21 cellular contexts compared by ENCODE assay signal in the genomic region with DNA sequence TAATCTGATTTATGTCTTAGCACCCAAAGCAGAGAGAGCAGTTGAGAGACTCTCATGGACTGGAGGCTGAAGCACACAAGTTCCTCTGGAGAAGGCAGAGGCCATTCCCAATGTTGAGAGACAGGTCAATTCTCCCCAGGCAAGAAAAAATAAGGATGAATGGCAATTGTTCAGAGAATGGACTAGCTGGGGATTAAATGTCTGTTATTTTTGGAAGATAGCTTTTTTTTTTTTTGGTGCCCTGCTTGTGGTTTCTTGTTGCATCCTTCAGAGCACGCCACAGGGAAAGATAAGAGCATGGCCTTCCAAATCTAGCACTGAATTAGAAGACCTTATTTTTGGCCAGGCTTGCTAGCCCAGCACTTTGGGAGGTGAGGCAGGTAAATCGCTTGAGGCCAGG.
DNase-seq lines count a peak whose midpoint lies in the region; ATAC-seq, FAIRE-seq and TF ChIP-seq lines count a peak whose summit lies in the region.
"Had no signal": no experiment of that assay in that cellular context is flagged by ENCODE, and none has a peak within 500 bp of the region (broad histone marks: within the 10 kb centered on the region; RNA-seq: fewer than 3 reads in every experiment).

No MANE protein-coding gene starts in this region.

- peak overlapping the region; percentile 78; the same call in 1 of the 2 replicates for H3K23ac ChIP-seq in IMR-90 (ENCODE audit: low read depth, low read length)

- H4K91ac ChIP-seq in IMR-90 (ENCODE audit: insufficient read depth, low read depth, low read length): peak overlapping the region; percentile 95; the same call in 1 of the 2 replicates

- peaks cover 68% of the 10 kb centered on the region for H3K4me1 ChIP-seq in A549
- H3K4me1 ChIP-seq in IMR-90 (ENCODE audit: control insufficient read depth, insufficient read depth, low read length): peaks cover 35% of the 10 kb centered on the region
- peaks cover 3 to 22% of the 10 kb centered on the region in 2 donors for H3K4me1 ChIP-seq in ascending aorta
- H3K4me1 ChIP-seq in right atrium auricular region: peaks cover 0 to 8% of the 10 kb centered on the region in 2 donors

- no peak for TF ChIP-seq RAD21 in A549 (conservative IDR thresholded peaks at IDR 0.05 in 1 of 2, IDR thresholded peaks at IDR 0.05 in 1 of 2)
- TF ChIP-seq RAD21 in IMR-90 (IDR thresholded peaks at IDR 0.05; ENCODE audit: low read length): no peak

- peak overlapping the region; percentile 99 for H2BK5ac ChIP-seq in IMR-90 (ENCODE audit: low read depth, low read length, poor library complexity, severe bottlenecking)

- peak overlapping the region; percentile 87 for H2BK120ac ChIP-seq in IMR-90 (ENCODE audit: low read depth, low read length)

- H3K9me1 ChIP-seq in IMR-90 (ENCODE audit: insufficient read depth, low read length): peaks cover 33% of the 10 kb centered on the region

- no peak for TF ChIP-seq CTCF in A549 (IDR thresholded peaks at IDR 0.05)
- no peak for TF ChIP-seq CTCF in IMR-90 (conservative IDR thresholded peaks at IDR 0.05; ENCODE audit: low read depth, low read length)
- TF ChIP-seq CTCF in ascending aorta (IDR thresholded peaks at IDR 0.05): no peak
- no peak for TF ChIP-seq CTCF in right atrium auricular region (IDR thresholded peaks at IDR 0.05)

- H3K9me3 ChIP-seq in A549 (peaks cover under 1% of the 10 kb centered on the region; the same call in 1 of the 3 replicates), IMR-90 (ENCODE audit: control insufficient read depth, insufficient read depth, low read length) (no peaks in the 10 kb centered on the region), ascending aorta (no peaks in the 10 kb centered on the region), right atrium auricular region (no peaks in the 10 kb centered on the region)
- H3K9me3 ChIP-seq: transverse colon had no signal

- H4K5ac ChIP-seq in IMR-90 (ENCODE audit: low read depth, low read length): peak overlapping the region; percentile 92

- 0 out of 2 replicates have a peak overlapping the region, but pooled peaks have one; percentile 35 for H3K56ac ChIP-seq in IMR-90 (ENCODE audit: extremely low read depth, insufficient read depth, low read length)

- TF ChIP-seq POLR2A in A549 (IDR thresholded peaks at IDR 0.05; ENCODE audit: low read length): no peak
- TF ChIP-seq POLR2A in IMR-90 (IDR thresholded peaks at IDR 0.05; ENCODE audit: low read depth, low read length): no peak
- TF ChIP-seq POLR2A in GM12892 (IDR thresholded peaks at IDR 0.05; ENCODE audit: low read depth, low read length): no peak

- POLR2A ChIA-PET in A549 (lab: Yijun Ruan, JAX) (interaction anchor here (0.5 kb wide), 1 partner anchor 29 kb away, joined by 3 read pairs; no protein-coding TSS in a partner anchor), IMR-90 (lab: Charles Lee; ENCODE audit: unreplicated experiment) (no interaction called here)

- peak overlapping the region; percentile 97 for H2AK5ac ChIP-seq in IMR-90 (ENCODE audit: low read depth, low read length)

- no peak overlapping the region for H2AK9ac ChIP-seq in IMR-90 (replicated peaks; ENCODE audit: low read depth, low read length, poor library complexity)

- H3K9ac ChIP-seq in IMR-90 (ENCODE audit: low read depth, low read length): 0 out of 2 replicates have a peak overlapping the region, but pooled peaks have one; percentile 13

- in situ Hi-C loops in IMR-90 (cut with MboI; ENCODE audit: low sequenced_read_pairs): no loop called here

- H3K27me3 ChIP-seq in IMR-90 (ENCODE audit: control insufficient read depth, insufficient read depth, low read length): no peaks in the 10 kb centered on the region
- no peaks in the 10 kb centered on the region for H3K27me3 ChIP-seq in ascending aorta
- H3K27me3 ChIP-seq in right atrium auricular region: no peaks in the 10 kb centered on the region
- H3K27me3 ChIP-seq: transverse colon had no signal

- H2BK20ac ChIP-seq in IMR-90 (ENCODE audit: low read depth, low read length): peak overlapping the region; percentile 98

- H3K4me2 ChIP-seq in A549 (no peak overlapping the region), IMR-90 (ENCODE audit: low read depth, low read length) (no peak overlapping the region)

- H3K79me1 ChIP-seq in IMR-90 (ENCODE audit: low read depth in 1 of 2, low read length in 2 of 2): peaks cover 6 to 12% of the 10 kb centered on the region in 2 experiments; a peak in 2 of 4 replicates

- peak overlapping the region; percentile 66 to 94 for H3K27ac ChIP-seq in A549
- peak overlapping the region; percentile 84 for H3K27ac ChIP-seq in IMR-90 (ENCODE audit: insufficient read depth, low read length)
- H3K27ac ChIP-seq in ascending aorta: peak overlapping the region; percentile 78 to 86
- H3K27ac ChIP-seq in right atrium auricular region: no peak overlapping the region

- no peaks in the 10 kb centered on the region for H3K36me3 ChIP-seq in IMR-90 (ENCODE audit: control insufficient read depth, insufficient read depth, low read length)
- H3K36me3 ChIP-seq in ascending aorta: no peaks in the 10 kb centered on the region
- H3K36me3 ChIP-seq in right atrium auricular region: no peaks in the 10 kb centered on the region
- H3K36me3 ChIP-seq: transverse colon had no signal

- intact Hi-C loops in IMR-90 (cut with micrococcal nuclease): loop anchor here (5.0 kb wide), 1 partner anchor 44 kb away; no protein-coding TSS in a partner anchor
- intact Hi-C loops in ascending aorta (cut with DNase I): no loop called here

- peak overlapping the region; percentile 94 for H2BK15ac ChIP-seq in IMR-90 (ENCODE audit: low read depth, low read length)

- dilution Hi-C loops in IMR-90 (cut with HindIII; ENCODE audit: low sequenced_read_pairs, unreplicated experiment): no loop called here

- no peaks in the 10 kb centered on the region for H4K20me1 ChIP-seq in IMR-90 (ENCODE audit: insufficient read depth, low read length)

- CTCF ChIA-PET in A549 (lab: Yijun Ruan, JAX): interaction anchor here (1.0 kb wide), 2 partner anchors 9 to 61 kb away, joined by 3 to 5 read pairs; no protein-coding TSS in a partner anchor
- CTCF ChIA-PET in IMR-90 (lab: Yijun Ruan, JAX): interaction anchor here (0.6 kb wide), 1 partner anchor 40 kb away, joined by 4 read pairs; no protein-coding TSS in a partner anchor

- 95% methylated on average over 2 of the region's 2 CpGs for WGBS in A549 (ENCODE audit: missing lambda C conversion rate)
- WGBS in IMR-90 (ENCODE audit: extremely low coverage in 2 of 2, insufficient read length in 1 of 2), 2 experiments: no CpG with 5 or more reads among the region's 2 CpGs

- H3K14ac ChIP-seq in IMR-90 (replicated peaks; ENCODE audit: low read depth, low read length): peak overlapping the region; percentile 92

- peak overlapping the region; percentile 93 for H4K8ac ChIP-seq in IMR-90 (ENCODE audit: low read depth in 2 of 2, low read length in 2 of 2)

- no TSS peak for BruUV-seq in IMR-90 (replicated peaks; lab: Mats Ljungman, UMichigan)

- no peak for TF ChIP-seq EP300 in A549 (IDR thresholded peaks at IDR 0.05)

- DNase-seq in A549 (ENCODE audit: low read depth in 1 of 2, low spot score in 1 of 2) (no peak), IMR-90 (no peak), ascending aorta (ENCODE audit: low spot score in 2 of 2) (no peak), iris pigment epithelial cell (ENCODE audit: low read depth) (peak; percentile 58), right atrium auricular region (ENCODE audit: low spot score) (no peak), AML-193 (lab: John Stamatoyannopoulos, UW) (no peak), GM12892 (ENCODE audit: insufficient read length) (no peak)
- DNase-seq: ACHN; activated CD4-positive, alpha-beta T cell treated with anti-CD3 and anti-CD28 coated beads for 1 hour; activated naive CD8-positive, alpha-beta T cell treated with anti-CD3 and anti-CD28 coated beads, Interleukin-2, amount 50 U/mL, for 24 hours; CD4-positive, alpha-beta T cell; DMS53; kidney glomerular epithelial cell; MM.1S; NCI-H187; NCI-H446; SIG-M5; stimulated activated CD4-positive, alpha-beta T cell treated with anti-CD3 and anti-CD28 coated beads, Interleukin-12 subunit alpha, Interleukin-12 subunit beta, amount 100 ng/mL, for 4 hours; transverse colon had no signal

- no peak overlapping the region for H3K4me3 ChIP-seq in A549
- no peak overlapping the region for H3K4me3 ChIP-seq in IMR-90 (ENCODE audit: insufficient read depth, low read depth, low read length)
- no peak overlapping the region for H3K4me3 ChIP-seq in ascending aorta
- no peak overlapping the region for H3K4me3 ChIP-seq in right atrium auricular region
- H3K4me3 ChIP-seq: transverse colon had no signal

- no peak for ATAC-seq in A549
- ATAC-seq in IMR-90 (ENCODE audit: low read depth): no peak
- ATAC-seq in HG02588 (IDR thresholded peaks at IDR 0.05; ENCODE audit: unreplicated experiment): no peak
- ATAC-seq: activated naive CD8-positive, alpha-beta T cell treated with anti-CD3 and anti-CD28 coated beads, Interleukin-2, amount 50 U/mL, for 24 hours; stimulated activated effector memory CD8-positive, alpha-beta T cell treated with anti-CD3 and anti-CD28 coated beads, Interleukin-12 subunit alpha, Interleukin-12 subunit beta, amount 100 ng/mL, for 72 hours had no signal

- peak overlapping the region; percentile 89 for H3K4ac ChIP-seq in IMR-90 (ENCODE audit: low read depth, low read length)

- H3K18ac ChIP-seq in IMR-90 (ENCODE audit: low read depth, low read length): peak overlapping the region; percentile 97

- FAIRE-seq in A549 (lab: Jason Lieb, UNC) (no peak), GM12892 (lab: Jason Lieb, UNC) (no peak)

- no peak overlapping the region for H2AFZ ChIP-seq in IMR-90 (replicated peaks; ENCODE audit: low read length, poor library complexity)

TF ChIP-seq in A549, 52 proteins besides CTCF, POLR2A, EP300 and RAD21 (continues in another document):
- TF ChIP-seq, protein P1, sequence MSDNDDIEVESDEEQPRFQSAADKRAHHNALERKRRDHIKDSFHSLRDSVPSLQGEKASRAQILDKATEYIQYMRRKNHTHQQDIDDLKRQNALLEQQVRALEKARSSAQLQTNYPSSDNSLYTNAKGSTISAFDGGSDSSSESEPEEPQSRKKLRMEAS (IDR thresholded peaks at IDR 0.05): no peak
- no peak for TF ChIP-seq CBX8 (IDR thresholded peaks at IDR 0.05)
- TF ChIP-seq FOXS1 (CRISPR knock-in tag; IDR thresholded peaks at IDR 0.05): no peak
- TF ChIP-seq CHD4 (IDR thresholded peaks at IDR 0.05; ENCODE audit: borderline replicate concordance): no peak
- TF ChIP-seq PHF8 (IDR thresholded peaks at IDR 0.05; ENCODE audit: borderline replicate concordance, low read depth): no peak
- no peak for TF ChIP-seq GATA3 (IDR thresholded peaks at IDR 0.05; ENCODE audit: borderline replicate concordance)

TF ChIP-seq in IMR-90, 13 proteins besides CTCF, POLR2A, EP300 and RAD21 (continues in another document):
- no peak for TF ChIP-seq CEBPB (IDR thresholded peaks at IDR 0.05; ENCODE audit: low read depth, low read length)

Comparison
In these comparisons a context has a peak if more than half of its experiments do, and no peak if none do; other contexts are left out.
1. H3K27ac ChIP-seq: peak in A549 (2 of 2), IMR-90 (single experiment) and ascending aorta (2 of 2); none in right atrium auricular region (0 of 2).